ENCODE assay signal across 28 cellular contexts in the genomic region with DNA sequence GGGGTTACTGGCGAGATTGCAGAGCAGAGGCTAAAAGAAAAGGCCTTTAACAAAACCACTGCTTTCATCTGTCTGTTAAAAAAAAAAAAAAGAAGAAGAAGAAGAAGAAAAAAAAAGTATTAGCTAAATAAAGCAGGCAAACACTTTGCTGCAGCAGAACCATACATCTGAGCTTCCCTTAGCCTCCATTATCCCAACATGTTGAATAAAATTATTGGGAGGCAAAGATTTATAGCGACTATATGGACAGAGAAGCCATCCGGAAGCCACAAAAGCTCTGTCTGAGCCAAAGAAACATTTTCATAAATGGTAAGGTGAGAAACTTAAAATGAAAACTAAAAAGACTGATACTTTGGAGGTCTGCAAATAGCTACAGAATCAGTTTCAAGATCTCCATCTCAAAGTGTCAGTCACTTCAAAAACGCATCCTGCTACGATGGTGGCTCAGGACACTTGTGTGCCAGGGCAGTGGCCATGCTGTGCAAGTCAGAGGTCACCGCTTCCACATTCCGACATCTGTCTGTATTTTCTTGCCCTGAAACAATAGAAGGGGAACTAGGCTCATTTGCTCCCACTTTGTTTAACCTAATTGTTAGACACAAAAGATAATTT. TPM values are rescaled to one million over a fixed set of nuclear protein-coding genes. Genes with fewer than 3 reads are reported as not detected.
DNase-seq lines count a peak whose midpoint lies in the region; ATAC-seq, FAIRE-seq and TF ChIP-seq lines count a peak whose summit lies in the region.
"Had no signal": no experiment of that assay in that cellular context is flagged by ENCODE, and none has a peak within 500 bp of the region (broad histone marks: within the 10 kb centered on the region; RNA-seq: fewer than 3 reads in every experiment).

No MANE protein-coding gene starts in this region.

- peak overlapping the region; percentile 74 for H3K27ac Mint-ChIP-seq in Calu3 (ENCODE audit: unreplicated experiment)
- H3K27ac Mint-ChIP-seq: brain, natural killer cell had no signal

- peaks cover 2% of the 10 kb centered on the region for H3K79me1 ChIP-seq in H1 (ENCODE audit: low read depth, low read length)

- H2AFZ ChIP-seq in H1 (ENCODE audit: low read length): no peak overlapping the region
- no peak overlapping the region for H2AFZ ChIP-seq in hepatocyte
- H2AFZ ChIP-seq: parathyroid adenoma had no signal

- H4K91ac ChIP-seq in H1 (replicated peaks; ENCODE audit: insufficient read length, low read length): no peak overlapping the region

- peaks cover 55% of the 10 kb centered on the region for H3K4me1 Mint-ChIP-seq in Calu3 (ENCODE audit: low read depth, unreplicated experiment)
- H3K4me1 Mint-ChIP-seq: natural killer cell had no signal

- no peaks in the 10 kb centered on the region for H3K9me3 ChIP-seq in HUES48 (ENCODE audit: control insufficient read depth, insufficient read depth, low read length)
- H3K9me3 ChIP-seq in H1 (ENCODE audit: insufficient read depth in 2 of 2, low read depth in 1 of 2, low read length in 1 of 2): no peaks in the 10 kb centered on the region
- no peaks in the 10 kb centered on the region for H3K9me3 ChIP-seq in hepatocyte (ENCODE audit: low read depth)
- H3K9me3 ChIP-seq: Caco-2, HAP-1, right lobe of liver, thoracic aorta had no signal

- H3K27me3 ChIP-seq in HUES48 (ENCODE audit: control insufficient read depth, insufficient read depth, low read length): no peaks in the 10 kb centered on the region
- no peaks in the 10 kb centered on the region for H3K27me3 ChIP-seq in H1 (replicated peaks in 1 of 4; ENCODE audit: control insufficient read depth in 3 of 4, extremely low read depth in 1 of 4, insufficient read depth in 3 of 4, low read length in 3 of 4)
- no peaks in the 10 kb centered on the region for H3K27me3 ChIP-seq in hepatocyte
- H3K27me3 ChIP-seq: foreskin keratinocyte, right lobe of liver had no signal

- 77% methylated on average over 7 of the region's 7 CpGs; no CpG with 5 or more reads in 1 of the 2 experiments for WGBS in H1 (ENCODE audit: extremely low coverage in 1 of 2, insufficient coverage in 1 of 2, insufficient read length in 1 of 2, insufficient replicate concordance in 2 of 2, low coverage in 1 of 2, low lambda C conversion rate in 2 of 2, missing lambda C conversion rate in 1 of 2), 2 experiments
- whole genome bisulfite sequencing in hepatocyte (ENCODE audit: low lambda C conversion rate, missing lambda C conversion rate): 91% methylated on average over 7 of the region's 7 CpGs

- H3K4me1 ChIP-seq in HUES48 (ENCODE audit: control insufficient read depth, insufficient read depth, low read length): peaks cover 18% of the 10 kb centered on the region
- peaks cover 0 to 5% (median 1%) of the 10 kb centered on the region in 4 experiments; a peak in 2 of 7 replicates for H3K4me1 ChIP-seq in H1 (replicated peaks in 1 of 4; ENCODE audit: control insufficient read depth in 3 of 4, insufficient read depth in 4 of 4, low read length in 3 of 4)
- H3K4me1 ChIP-seq in hepatocyte (ENCODE audit: insufficient read depth): peaks cover 3% of the 10 kb centered on the region
- H3K4me1 ChIP-seq: Caco-2, parathyroid adenoma, right lobe of liver had no signal

- H4K20me1 ChIP-seq in H1 (replicated peaks in 1 of 2; ENCODE audit: control insufficient read depth in 1 of 2, insufficient read depth in 2 of 2, low read length in 2 of 2) (no peaks in the 10 kb centered on the region), hepatocyte (ENCODE audit: insufficient read depth, poor library complexity, severe bottlenecking) (no peaks in the 10 kb centered on the region)

- H2BK15ac ChIP-seq in H1 (ENCODE audit: low read length): no peak overlapping the region

- H3K36me3 Mint-ChIP-seq in Calu3 (ENCODE audit: insufficient read depth, unreplicated experiment): peaks cover 58% of the 10 kb centered on the region
- H3K36me3 Mint-ChIP-seq: brain, natural killer cell had no signal

- TF ChIP-seq CTCF in Calu3 (IDR thresholded peaks at IDR 0.05; ENCODE audit: unreplicated experiment): no peak
- no peak for TF ChIP-seq CTCF in H1 (IDR thresholded peaks at IDR 0.05; ENCODE audit: control extremely low read depth in 1 of 3, insufficient read depth in 1 of 3, low read depth in 1 of 3, low read length in 3 of 3)
- TF ChIP-seq CTCF in hepatocyte (IDR thresholded peaks at IDR 0.05; ENCODE audit: poor library complexity): no peak

- H3K27me3 Mint-ChIP-seq in Calu3 (ENCODE audit: unreplicated experiment): no peaks in the 10 kb centered on the region

- DNase-seq in Calu3: no peak
- no peak for DNase-seq in H1 (ENCODE audit: low read depth in 1 of 2, low spot score in 2 of 2)
- DNase-seq in kidney tubule cell (ENCODE audit: low spot score): no peak
- no peak for DNase-seq in RCC 7860 (ENCODE audit: low spot score)
- no peak for DNase-seq in hepatocyte (ENCODE audit: low spot score)
- DNase-seq: activated CD4-positive, alpha-beta T cell treated with anti-CD3 and anti-CD28 coated beads for 4 hours; activated CD8-positive, alpha-beta memory T cell treated with anti-CD3 and anti-CD28 coated beads for 24 hours; activated gamma-delta T cell treated with Interleukin-2 at 50 U/mL for 16 hours; activated T-cell treated with anti-CD3 and anti-CD28 coated beads, Interleukin-2, amount 50 U/mL, for 1 hour; Caco-2; effector memory CD4-positive, alpha-beta T cell; foreskin keratinocyte; midbrain; natural killer cell; NCI-H1048; NCI-H187 treated with DMSO at 0.1 percent for 48 hours; NCI-H526 treated with DMSO at 0.1 percent for 48 hours; right lobe of liver; stimulated activated naive CD8-positive, alpha-beta T cell treated with anti-CD3 and anti-CD28 coated beads, Interleukin-15, Interleukin-2, amounts not matched to agents 100 U/mL and 50 U/mL, for 24 hours; T-helper 2 cell had no signal

- no peak for TF ChIP-seq POLR2A in H1 (IDR thresholded peaks at IDR 0.05; ENCODE audit: control extremely low read depth in 1 of 2, low read depth in 2 of 2, low read length in 2 of 2)

- no peak overlapping the region for H3K56ac ChIP-seq in H1 (replicated peaks; ENCODE audit: insufficient read length, low read depth, low read length)

- POLR2A ChIA-PET in H1 (lab: Charles Lee; ENCODE audit: partially characterized antibody): interaction anchor here (0.6 kb wide), 1 partner anchor 827 kb away, joined by 3 read pairs; no protein-coding TSS in a partner anchor

- peak overlapping the region; percentile 66 for H3K4me3 Mint-ChIP-seq in Calu3 (ENCODE audit: low read depth, unreplicated experiment)
- H3K4me3 Mint-ChIP-seq: natural killer cell had no signal

- no peak overlapping the region for H4K5ac ChIP-seq in H1 (ENCODE audit: insufficient read length, low read depth, low read length)

- no peak for TF ChIP-seq EP300 in H1 (IDR thresholded peaks at IDR 0.05; ENCODE audit: borderline replicate concordance in 1 of 2, low read depth in 2 of 2, low read length in 2 of 2)

- H3K27ac ChIP-seq in HUES48 (ENCODE audit: low read depth, low read length) (peak overlapping the region; percentile 4), H1 (ENCODE audit: low read depth, low read length) (no peak overlapping the region), hepatocyte (no peak overlapping the region)
- H3K27ac ChIP-seq: foreskin keratinocyte, KMS-11, parathyroid adenoma, right lobe of liver, thoracic aorta had no signal

- no peak overlapping the region for H2AK5ac ChIP-seq in H1 (ENCODE audit: low read depth, low read length)

- no TSS peak for BruUV-seq in Calu3 (replicated peaks; lab: Mats Ljungman, UMichigan)

- no peaks in the 10 kb centered on the region for H3K9me2 ChIP-seq in hepatocyte (replicated peaks; ENCODE audit: insufficient read depth)

- H2BK120ac ChIP-seq in H1 (replicated peaks; ENCODE audit: low read depth, low read length): no peak overlapping the region

- H3K9ac ChIP-seq in HUES48 (ENCODE audit: low read depth, low read length): no peak overlapping the region
- H3K9ac ChIP-seq in H1 (replicated peaks in 1 of 4; ENCODE audit: extremely low read depth in 1 of 4, low read depth in 3 of 4, low read length in 3 of 4): no peak overlapping the region
- H3K9ac ChIP-seq: KMS-11, parathyroid adenoma had no signal

- H3K23me2 ChIP-seq in H1 (ENCODE audit: low read depth, low read length): no peaks in the 10 kb centered on the region

- H2BK12ac ChIP-seq in H1 (ENCODE audit: low read depth, low read length): no peak overlapping the region

- ATAC-seq in GM19324 (IDR thresholded peaks at IDR 0.05; ENCODE audit: low FRiP score, unreplicated experiment) (peak; percentile 90), HG02571 (IDR thresholded peaks at IDR 0.05; ENCODE audit: unreplicated experiment) (no peak)
- ATAC-seq: foreskin keratinocyte; natural killer cell; right lobe of liver; stimulated activated naive CD8-positive, alpha-beta T cell treated with anti-CD3 and anti-CD28 coated beads, Interleukin-15, Interleukin-2, amounts not matched to agents 100 U/mL and 50 U/mL, for 24 hours had no signal

- H3K4me3 ChIP-seq in HUES48 (ENCODE audit: low read depth, low read length): no peak overlapping the region
- no peak overlapping the region for H3K4me3 ChIP-seq in H1 (ENCODE audit: extremely low read depth in 1 of 4, insufficient read depth in 2 of 4, low read depth in 3 of 4, low read length in 4 of 4)
- no peak overlapping the region for H3K4me3 ChIP-seq in hepatocyte
- H3K4me3 ChIP-seq: HAP-1, right lobe of liver, thoracic aorta had no signal

- CTCF ChIA-PET in Calu3 (lab: Charles Lee) (interaction anchor here (0.7 to 0.9 kb wide), 3 partner anchors 13 to 1503 kb away, joined by 3 to 5 read pairs (median 4); no protein-coding TSS in a partner anchor), H1 (lab: Charles Lee; ENCODE audit: partially characterized antibody) (interaction anchor here (1.0 to 1.5 kb wide), 2 partner anchors 13 to 219 kb away, joined by 4 read pairs; no protein-coding TSS in a partner anchor)

- H4K8ac ChIP-seq in H1 (ENCODE audit: extremely low read depth, insufficient read depth, low read length): no peak overlapping the region

- no peak overlapping the region for H3K18ac ChIP-seq in H1 (ENCODE audit: extremely low read depth, low read length)

- H3K14ac ChIP-seq in H1 (ENCODE audit: insufficient read length): no peak overlapping the region

- H2BK20ac ChIP-seq in H1 (ENCODE audit: low read length): no peak overlapping the region

- no peaks in the 10 kb centered on the region for H3K9me3 Mint-ChIP-seq in Calu3 (ENCODE audit: low read depth, unreplicated experiment)
- H3K9me3 Mint-ChIP-seq: natural killer cell had no signal

- no peak overlapping the region for H2BK5ac ChIP-seq in H1 (ENCODE audit: low read depth, low read length)

- no peak for TF ChIP-seq RAD21 in H1 (IDR thresholded peaks at IDR 0.05 in 1 of 2, conservative IDR thresholded peaks at IDR 0.05 in 1 of 2; ENCODE audit: low read depth in 2 of 2, low read length in 2 of 2)

- no peak overlapping the region for H3K4ac ChIP-seq in H1 (replicated peaks; ENCODE audit: insufficient read length, low read depth, low read length)

- no peak overlapping the region for H3K23ac ChIP-seq in H1 (ENCODE audit: insufficient read length)

- intact Hi-C loops in Calu3 (cut with micrococcal nuclease; ENCODE audit: unreplicated experiment): no loop called here

- H3K4me2 ChIP-seq in H1 (ENCODE audit: insufficient read depth in 1 of 2, low read depth in 2 of 2, low read length in 2 of 2) (no peak overlapping the region), hepatocyte (no peak overlapping the region)
- H3K4me2 ChIP-seq: KMS-11 had no signal

- H3K36me3 ChIP-seq in HUES48 (ENCODE audit: control insufficient read depth, insufficient read depth, low read length) (no peaks in the 10 kb centered on the region), H1 (ENCODE audit: control insufficient read depth in 2 of 4, insufficient read depth in 4 of 4, low read length in 3 of 4) (peaks cover 0 to 3% (median 0%) of the 10 kb centered on the region in 4 experiments; a peak in 1 of 8 replicates), hepatocyte (replicated peaks; ENCODE audit: insufficient read depth, low read depth) (no peaks in the 10 kb centered on the region)
- H3K36me3 ChIP-seq: HAP-1, right lobe of liver, thoracic aorta had no signal

- H3K79me2 ChIP-seq in H1 (ENCODE audit: control insufficient read depth in 1 of 2, insufficient read depth in 2 of 2, low read length in 2 of 2) (peaks cover 0 to 48% of the 10 kb centered on the region in 2 experiments; a peak in 3 of 4 replicates), hepatocyte (peaks cover 98% of the 10 kb centered on the region)
- H3K79me2 ChIP-seq: parathyroid adenoma had no signal

- FAIRE-seq in H1 (lab: Jason Lieb, UNC) (peak; percentile 50), RCC 7860 (lab: Jason Lieb, UNC) (no peak)

RNA-seq across cellular contexts. Expression of gene EFNA5, which starts 9.6 kb away (rescaled TPM):
- 172 and 216 TPM in 2 replicates for total RNA-seq in Calu3 (2022)
- 17.6 and 21.8 TPM in 2 replicates for total RNA-seq in H1 (2021; fragmentation: NEBNext Ultra II Directional; extraction: Animal tissue kit (Norgen Biotek cat#: 25700))
- 9.4 and 9.6 TPM in 2 replicates for polyA plus RNA-seq in H1 (2011; rRNA removed)
- 3.6 TPM for polyA plus RNA-seq in H1 (2011; cell fraction: cytosol; rRNA removed)
- 4.9 TPM for polyA plus RNA-seq in H1 (2011; cell fraction: nucleus; rRNA removed)
- polyA plus RNA-seq in H1 (2012, experiment 1 of 2): 10.0 to 11.0 TPM (median 10.1 TPM) in 4 replicates
- 20.6 TPM for polyA plus RNA-seq in H1 (2012, experiment 2 of 2)
- 7.2 TPM for polyA plus RNA-seq in H1 (2013, experiment 1 of 2)
- 11.3 TPM for polyA plus RNA-seq in H1 (2013, experiment 2 of 2)
- 12.1 and 20.3 TPM in 2 replicates for polyA minus RNA-seq in H1 (2011; rRNA and poly(A)+ RNA removed)
- 16.2 TPM for polyA minus RNA-seq in H1 (2011; cell fraction: cytosol; rRNA and poly(A)+ RNA removed)
- polyA minus RNA-seq in H1 (2011; cell fraction: nucleus; rRNA and poly(A)+ RNA removed): 37.6 TPM
- total RNA-seq in hepatocyte: 10.2 and 18.8 TPM in 2 replicates
- 8.5 and 12.1 TPM in 2 replicates for polyA plus RNA-seq in hepatocyte
